Comparison of ENCODE assay signal across 1 cellular context in genomic region chr17:17206149-17206912, GRCh38.
TF ChIP-seq lines count a peak whose summit lies in the region.

Gene PLD6 (minus strand): TSS chr17:17206333. CDS start chr17:17206286, 47 bp downstream.

TF ChIP-seq in H1, 55 proteins besides CTCF, POLR2A, EP300 and RAD21 (continued from another document):
- TF ChIP-seq USF2 (IDR thresholded peaks at IDR 0.05; ENCODE audit: low read length) (no peak), SIN3A (conservative IDR thresholded peaks at IDR 0.05 in 1 of 2, IDR thresholded peaks at IDR 0.05 in 1 of 2; ENCODE audit: low read depth in 1 of 2, low read length in 2 of 2) (no peak), NRF1 (IDR thresholded peaks at IDR 0.05; ENCODE audit: low read depth, low read length) (no peak), CBX5 (IDR thresholded peaks at IDR 0.05; ENCODE audit: low read depth, low read length) (no peak), SP1 (IDR thresholded peaks at IDR 0.05; ENCODE audit: low read depth, low read length) (no peak), BRCA1 (IDR thresholded peaks at IDR 0.05; ENCODE audit: low read depth, low read length) (no peak)
